ENCODE assay signal across 7 cellular contexts in the genomic region with DNA sequence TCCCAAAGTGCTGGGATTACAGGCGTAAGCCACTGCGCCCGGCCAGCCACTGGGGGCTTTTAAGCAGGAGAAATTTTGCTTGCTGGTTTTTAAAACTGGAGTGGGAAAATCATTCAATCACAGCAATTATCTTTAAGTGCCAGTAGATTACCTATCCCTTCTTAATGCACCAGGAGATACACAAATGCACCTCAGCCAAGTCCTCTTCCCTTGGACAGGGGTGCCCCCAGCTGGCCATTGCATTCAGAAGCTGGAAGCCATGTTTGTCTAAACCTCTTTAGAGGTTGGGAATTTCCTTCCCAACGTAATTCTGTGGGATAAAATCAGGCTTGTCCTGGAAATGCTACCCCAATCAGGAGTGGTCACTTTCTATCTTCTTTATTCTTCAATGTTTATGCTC. TPM values are rescaled to one million over a fixed set of nuclear protein-coding genes. Genes with fewer than 3 reads are reported as not detected.
A peak's percentile ranks its signal among the peaks of the same experiment; 100 is the strongest.
DNase-seq lines count a peak whose midpoint lies in the region; ATAC-seq, FAIRE-seq and TF ChIP-seq lines count a peak whose summit lies in the region.

No MANE protein-coding gene starts in this region.

- POLR2A ChIA-PET in PC-3 (lab: Charles Lee; ENCODE audit: unreplicated experiment) = no interaction called here

- intact Hi-C loops in PC-3 (cut with micrococcal nuclease) = loop anchor here (1.0 to 10.0 kb wide), 5 partner anchors 50 to 810 kb away; no protein-coding TSS in a partner anchor

- H3K9ac ChIP-seq in PC-3 (ENCODE audit: low read length) (no peak overlapping the region), trophoblast cell (ENCODE audit: low read length) (no peak overlapping the region)

- DNase-seq in D721Med (ENCODE audit: insufficient read length, low spot score) = no peak
- DNase-seq in H7 = peak; percentile 46
- DNase-seq in PC-3 = peak; percentile 76
- DNase-seq in epithelial cell of prostate (ENCODE audit: low read depth, low spot score) = no peak
- peak; percentile 49 to 61 for DNase-seq in trophoblast cell

- H3K9me3 ChIP-seq in PC-3 (ENCODE audit: low read length) = no peaks in the 10 kb centered on the region
- H3K9me3 ChIP-seq in trophoblast cell (ENCODE audit: insufficient read depth, low read depth, low read length) = no peaks in the 10 kb centered on the region

- no TSS peak for BruUV-seq in PC-3 (replicated peaks; lab: Mats Ljungman, UMichigan)

- H2BK12ac ChIP-seq in trophoblast cell (ENCODE audit: low read length) = no peak overlapping the region

- H3K27ac ChIP-seq in PC-3 (ENCODE audit: low read length) (no peak overlapping the region), epithelial cell of prostate (peak overlapping the region; percentile 56), trophoblast cell (ENCODE audit: low read depth, low read length) (no peak overlapping the region)

- H4K8ac ChIP-seq in trophoblast cell (ENCODE audit: low read depth, low read length) = no peak overlapping the region

- CTCF ChIA-PET in PC-3 (lab: Charles Lee) = interaction anchor here (0.6 to 6.5 kb wide), 3 partner anchors 15 to 57 kb away, joined by 3 to 68 read pairs (median 5); no protein-coding TSS in a partner anchor

- H3K4ac ChIP-seq in trophoblast cell (ENCODE audit: low read depth, low read length) = no peak overlapping the region

- FAIRE-seq in D721Med (lab: Jason Lieb, UNC) = no peak

- no peaks in the 10 kb centered on the region for H3K79me2 ChIP-seq in PC-3 (ENCODE audit: low read length)
- H3K79me2 ChIP-seq in trophoblast cell (ENCODE audit: control insufficient read depth, insufficient read depth, low read length, poor library complexity) = no peaks in the 10 kb centered on the region

- H2AFZ ChIP-seq in PC-3 (ENCODE audit: low read length) (no peak overlapping the region), trophoblast cell (ENCODE audit: insufficient read depth, low read length, poor library complexity) (no peak overlapping the region)

- no peak overlapping the region for H3K23ac ChIP-seq in trophoblast cell (ENCODE audit: low read length)

- TF ChIP-seq CTCF in D721Med (IDR thresholded peaks at IDR 0.05; ENCODE audit: insufficient read depth, missing control alignments) (peak; percentile 37), PC-3 (conservative IDR thresholded peaks at IDR 0.05; ENCODE audit: low read depth, low read length) (peak; percentile 90)

- no CpG with 5 or more reads among the region's 4 CpGs for WGBS in trophoblast cell (ENCODE audit: extremely low coverage, insufficient coverage, insufficient read length)

- no peaks in the 10 kb centered on the region for H4K20me1 ChIP-seq in PC-3 (ENCODE audit: low read length)

- no peak overlapping the region for H2BK5ac ChIP-seq in trophoblast cell (ENCODE audit: low read depth, low read length, poor library complexity)

- no peaks in the 10 kb centered on the region for H3K79me1 ChIP-seq in trophoblast cell (ENCODE audit: low read length)

- ATAC-seq in PC-3 = peak; percentile 72
- ATAC-seq in GM19452 (IDR thresholded peaks at IDR 0.05; ENCODE audit: unreplicated experiment) = no peak
- ATAC-seq in GM21526 (IDR thresholded peaks at IDR 0.05; ENCODE audit: low FRiP score, unreplicated experiment) = no peak

- H4K12ac ChIP-seq in trophoblast cell (ENCODE audit: low read depth, low read length) = no peak overlapping the region

- H2AK5ac ChIP-seq in trophoblast cell (ENCODE audit: low read length) = no peak overlapping the region

- no peaks in the 10 kb centered on the region for H3K36me3 ChIP-seq in H7 (replicated peaks; ENCODE audit: control insufficient read depth, insufficient read depth, low read length)
- H3K36me3 ChIP-seq in PC-3 (ENCODE audit: low read depth, low read length) = peaks cover 19% of the 10 kb centered on the region; the same call in 1 of the 2 replicates
- peaks cover 0 to 2% of the 10 kb centered on the region in 2 experiments for H3K36me3 ChIP-seq in trophoblast cell (ENCODE audit: control insufficient read depth in 1 of 2, insufficient read depth in 2 of 2, low read length in 2 of 2)

- H3F3A ChIP-seq in PC-3 (ENCODE audit: low read length, unreplicated experiment) = no peaks in the 10 kb centered on the region

- H3K9me2 ChIP-seq in PC-3 (replicated peaks; ENCODE audit: low read length) = no peaks in the 10 kb centered on the region

- H3K4me3 ChIP-seq in H7 (ENCODE audit: insufficient read depth, low read depth, low read length) (no peak overlapping the region), PC-3 (ENCODE audit: low read length) (no peak overlapping the region), trophoblast cell (ENCODE audit: low read depth, low read length) (no peak overlapping the region)

- H3K4me2 ChIP-seq in PC-3 (ENCODE audit: low read length) = no peak overlapping the region
- H3K4me2 ChIP-seq in trophoblast cell (ENCODE audit: low read length) = no peak overlapping the region

- no peak overlapping the region for H3K14ac ChIP-seq in trophoblast cell (ENCODE audit: low read length)

- H3K4me1 ChIP-seq in PC-3 (ENCODE audit: insufficient read depth, low read length) (peaks cover 10% of the 10 kb centered on the region), trophoblast cell (ENCODE audit: control insufficient read depth in 1 of 2, insufficient read depth in 2 of 2, low read length in 2 of 2) (no peaks in the 10 kb centered on the region)

- no peak overlapping the region for H3K18ac ChIP-seq in trophoblast cell (ENCODE audit: low read length)

- H3K27me3 ChIP-seq in H7 (ENCODE audit: control insufficient read depth, insufficient read depth, low read length) (no peaks in the 10 kb centered on the region), PC-3 (ENCODE audit: low read length) (no peaks in the 10 kb centered on the region), trophoblast cell (ENCODE audit: insufficient read depth, low read length) (no peaks in the 10 kb centered on the region)

- H2BK120ac ChIP-seq in trophoblast cell (ENCODE audit: insufficient read depth, low read length, poor library complexity) = no peak overlapping the region

- H4K91ac ChIP-seq in trophoblast cell (ENCODE audit: low read depth, low read length) = no peak overlapping the region

RNA-seq across cellular contexts. Expression of gene MIX23, which starts 26.6 kb away (rescaled TPM):
- 36.6 and 39.4 TPM in 2 replicates for total RNA-seq in H7 (2014; rRNA removed; shearing (Covaris generic))
- total RNA-seq in PC-3 (2014; rRNA removed) = 96.9 and 111 TPM in 2 replicates
- polyA plus RNA-seq in trophoblast cell (2013) = 31.5 TPM in 2 replicates

RNA-seq across cellular contexts. Expression of gene FAM162A, which starts 27.6 kb away (rescaled TPM):
- 59.3 and 82.0 TPM in 2 replicates for total RNA-seq in H7 (2014; rRNA removed; shearing (Covaris generic))
- 86.4 and 126 TPM in 2 replicates for total RNA-seq in PC-3 (2014; rRNA removed)
- 15.1 and 15.3 TPM in 2 replicates for polyA plus RNA-seq in trophoblast cell (2013)

RNA-seq across cellular contexts. Expression of gene CSTA, which starts 31.4 kb away (rescaled TPM):
- not detected in 2 replicates for total RNA-seq in H7 (2014; rRNA removed; shearing (Covaris generic))
- not detected in 2 replicates for total RNA-seq in PC-3 (2014; rRNA removed)
- polyA plus RNA-seq in trophoblast cell (2013) = 1.2 and 2.1 TPM in 2 replicates

RNA-seq across cellular contexts. Expression of gene WDR5B, which starts 59.5 kb away (rescaled TPM):
- 1.1 and 1.2 TPM in 2 replicates for total RNA-seq in H7 (2014; rRNA removed; shearing (Covaris generic))
- total RNA-seq in PC-3 (2014; rRNA removed) = 3.1 and 4.0 TPM in 2 replicates
- 3.0 TPM in 2 replicates for polyA plus RNA-seq in trophoblast cell (2013)

Comparison
In these comparisons a context has a peak if more than half of its experiments do, and no peak if none do; other contexts are left out.
1. DNase-seq: peak in H7 (single experiment), PC-3 (single experiment) and trophoblast cell (2 of 2); none in D721Med (single experiment) and epithelial cell of prostate (single experiment).